ENCODE assay signal across 9 cellular contexts in the genomic region with DNA sequence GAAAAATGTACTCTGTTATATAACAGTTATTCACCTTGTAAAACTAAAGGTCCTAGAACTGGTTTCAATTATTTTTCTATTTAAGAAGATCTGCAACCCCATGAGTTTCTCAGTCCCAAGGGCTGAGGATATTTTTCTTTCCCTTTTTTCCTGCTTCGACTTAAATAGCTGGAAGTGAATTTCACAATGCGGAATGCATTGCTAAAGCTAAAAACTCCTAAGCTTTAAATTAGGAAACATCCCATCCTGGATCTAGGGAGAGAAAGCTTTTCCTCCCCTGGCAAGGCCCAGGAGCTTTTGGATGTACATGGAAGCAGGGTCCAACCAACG. TPM values are rescaled to one million over a fixed set of nuclear protein-coding genes. Genes with fewer than 3 reads are reported as not detected.
A peak's percentile ranks its signal among the peaks of the same experiment; 100 is the strongest.
DNase-seq lines count a peak whose midpoint lies in the region; TF ChIP-seq lines count a peak whose summit lies in the region.
"Had no signal": no experiment of that assay in that cellular context is flagged by ENCODE, and none has a peak within 500 bp of the region (broad histone marks: within the 10 kb centered on the region; RNA-seq: fewer than 3 reads in every experiment).

No MANE protein-coding gene starts in this region.

- no peak for TF ChIP-seq EP300 in suprapubic skin (IDR thresholded peaks at IDR 0.05)

- H3K27me3 Mint-ChIP-seq in T-helper 2 cell treated with Interferon-gamma antibody and Interleukin-4, amounts not matched to agents 5 μg/mL and 100 μg/mL, for 36 hours (ENCODE audit: low read depth), result no peaks in the 10 kb centered on the region

- H3K27ac Mint-ChIP-seq in T-helper 2 cell treated with Interferon-gamma antibody and Interleukin-4, amounts not matched to agents 5 μg/mL and 100 μg/mL, for 36 hours, result peak overlapping the region; percentile 91

- H3K4me2 ChIP-seq in mammary epithelial cell (ENCODE audit: insufficient read depth, low read depth, low read length), result peak overlapping the region; percentile 90

- H2AFZ ChIP-seq in mammary epithelial cell (ENCODE audit: low read depth, low read length), result peak overlapping the region; percentile 97

- peaks cover 49% of the 10 kb centered on the region for H3K4me1 Mint-ChIP-seq in T-helper 2 cell treated with Interferon-gamma antibody and Interleukin-4, amounts not matched to agents 5 μg/mL and 100 μg/mL, for 36 hours (ENCODE audit: low read depth)

- WGBS in mammary epithelial cell (ENCODE audit: low coverage, missing lambda C conversion rate), result 21% methylated on average over 3 of the region's 3 CpGs
- WGBS in lower leg skin, 2 donors, result 20 to 23% methylated on average over 3 of the region's 3 CpGs
- 15% methylated on average over 3 of the region's 3 CpGs for WGBS in suprapubic skin

- dilution Hi-C loops in mammary epithelial cell (cut with HindIII; ENCODE audit: low sequenced_read_pairs), result loop anchor here (5.0 kb wide), 1 partner anchor 56 kb away; no protein-coding TSS in a partner anchor

- TF ChIP-seq POLR2A in lower leg skin (IDR thresholded peaks at IDR 0.05) (no peak), suprapubic skin (IDR thresholded peaks at IDR 0.05) (no peak)

- TF ChIP-seq CTCF in mammary epithelial cell (conservative IDR thresholded peaks at IDR 0.05 in 1 of 2, IDR thresholded peaks at IDR 0.05 in 1 of 2; ENCODE audit: extremely low read depth in 1 of 2, insufficient read depth in 1 of 2, low read depth in 1 of 2, low read length in 2 of 2), result no peak
- no peak for TF ChIP-seq CTCF in lower leg skin (IDR thresholded peaks at IDR 0.05)
- no peak for TF ChIP-seq CTCF in suprapubic skin (IDR thresholded peaks at IDR 0.05)

- no peak overlapping the region for H3K27ac ChIP-seq in mammary epithelial cell (ENCODE audit: insufficient read depth, low read depth, low read length)
- peak overlapping the region; percentile 85 for H3K27ac ChIP-seq in suprapubic skin

- H3K4me1 ChIP-seq in mammary epithelial cell (ENCODE audit: insufficient read depth, low read length) (peaks cover 14% of the 10 kb centered on the region), suprapubic skin (peaks cover 16% of the 10 kb centered on the region)

- peak overlapping the region; percentile 86 for H3K4me3 Mint-ChIP-seq in T-helper 2 cell treated with Interferon-gamma antibody and Interleukin-4, amounts not matched to agents 5 μg/mL and 100 μg/mL, for 36 hours

- no peaks in the 10 kb centered on the region for H3K9me3 ChIP-seq in mammary epithelial cell (replicated peaks; ENCODE audit: insufficient read depth, low read length)
- H3K9me3 ChIP-seq in suprapubic skin, result no peaks in the 10 kb centered on the region

- BruUV-seq in mammary epithelial cell (replicated peaks; lab: Mats Ljungman, UMichigan), result TSS peak; percentile 25

- H3K36me3 ChIP-seq in mammary epithelial cell (ENCODE audit: insufficient read depth, low read length), result no peaks in the 10 kb centered on the region
- no peaks in the 10 kb centered on the region for H3K36me3 ChIP-seq in suprapubic skin

- no peaks in the 10 kb centered on the region for H3K9me3 Mint-ChIP-seq in T-helper 2 cell treated with Interferon-gamma antibody and Interleukin-4, amounts not matched to agents 5 μg/mL and 100 μg/mL, for 36 hours

- DNase-seq in T-helper 2 cell treated with Interferon-gamma antibody and Interleukin-4, amounts not matched to agents 5 μg/mL and 100 μg/mL, for 36 hours (ENCODE audit: low spot score), result no peak
- no peak for DNase-seq in T-helper 2 cell
- DNase-seq in mammary epithelial cell, result no peak
- no peak for DNase-seq in lower leg skin (ENCODE audit: low spot score in 2 of 2)
- DNase-seq in suprapubic skin (ENCODE audit: low spot score in 2 of 2), result no peak
- no peak for DNase-seq in stimulated activated naive CD4-positive, alpha-beta T cell treated with Interleukin-2 at 50 U/mL for 16 hours (lab: John Stamatoyannopoulos, UW)
- no peak for DNase-seq in activated CD4-positive, alpha-beta T cell treated with anti-CD3 and anti-CD28 coated beads for 1 hour
- DNase-seq in NCI-H1417 (lab: John Stamatoyannopoulos, UW), result no peak
- DNase-seq: OCI-M1 had no signal

- no peaks in the 10 kb centered on the region for H4K20me1 ChIP-seq in mammary epithelial cell (ENCODE audit: insufficient read depth, low read length)

- H3K4me3 ChIP-seq in mammary epithelial cell (replicated peaks in 1 of 3; ENCODE audit: insufficient read depth in 1 of 3, low read depth in 2 of 3, low read length in 3 of 3) (peak overlapping the region; percentile 56 to 59 (median 57)), lower leg skin (ENCODE audit: low read depth, poor library complexity, severe bottlenecking) (peak overlapping the region; percentile 32), suprapubic skin (peak overlapping the region; percentile 66)

- intact Hi-C loops in mammary epithelial cell (cut with micrococcal nuclease) (no loop called here), lower leg skin (cut with DNase I; ENCODE audit: low total_unique reads) (no loop called here)

- H3K9ac ChIP-seq in mammary epithelial cell (ENCODE audit: insufficient read depth, low read length), result peak overlapping the region; percentile 45

- H3K36me3 Mint-ChIP-seq in T-helper 2 cell treated with Interferon-gamma antibody and Interleukin-4, amounts not matched to agents 5 μg/mL and 100 μg/mL, for 36 hours (ENCODE audit: low read depth), result no peaks in the 10 kb centered on the region

- in situ Hi-C loops in mammary epithelial cell (cut with MboI; ENCODE audit: low sequenced_read_pairs in 2 of 2), result no loop called here

- no peaks in the 10 kb centered on the region for H3K79me2 ChIP-seq in mammary epithelial cell (ENCODE audit: insufficient read depth, low read length)

- no peaks in the 10 kb centered on the region for H3K27me3 ChIP-seq in mammary epithelial cell (ENCODE audit: insufficient read depth, low read length)
- H3K27me3 ChIP-seq in suprapubic skin, result peaks cover 9% of the 10 kb centered on the region

- CTCF ChIA-PET in mammary epithelial cell (lab: Charles Lee; ENCODE audit: low non-redundant PET), result interaction anchor here (0.6 kb wide), 1 partner anchor 87 kb away, joined by 4 read pairs; the partner anchor contains the start of gene CREG2

RNA-seq across cellular contexts. Expression of gene RFX8, which starts 1.4 kb away (rescaled TPM):
- total RNA-seq in mammary epithelial cell (under 1 TPM in 1 of 2 donors, not detected in 1; 0.82 TPM), lower leg skin (under 1 TPM in 2 of 4 donors, not detected in 2; 0.52 to 0.84 TPM), suprapubic skin (under 1 TPM in 1 of 4 donors, not detected in 3; 0.70 TPM)
- 0.53 TPM for polyA plus RNA-seq in mammary epithelial cell
- polyA minus RNA-seq in mammary epithelial cell, result not detected
